36 cellular contexts compared by ENCODE assay signal in genomic region chr3:26628915-26629314, GRCh38. TPM values are rescaled to one million over a fixed set of nuclear protein-coding genes. Genes with fewer than 3 reads are reported as not detected.
"Had no signal": no experiment of that assay in that cellular context is flagged by ENCODE, and none has a peak within 500 bp of the region (broad histone marks: within the 10 kb centered on the region; RNA-seq: fewer than 3 reads in every experiment).

No MANE protein-coding gene starts in this region.

- H3K4me3 Mint-ChIP-seq: activated B cell treated with CpG ODN at 0.5 μM for 24 hours; activated CD4-positive, alpha-beta memory T cell treated with anti-CD3 and anti-CD28 coated beads for 36 hours; activated CD4-positive, alpha-beta T cell treated with anti-CD3 and anti-CD28 coated beads, Interleukin-2, amount 10 ng/mL, durations not matched to agents 24 days and 14 days; activated CD8-positive, alpha-beta T cell treated with anti-CD3 and anti-CD28 coated beads for 36 hours; activated naive CD4-positive, alpha-beta T cell treated with anti-CD3 and anti-CD28 coated beads for 36 hours; activated naive CD8-positive, alpha-beta T cell treated with anti-CD3 and anti-CD28 coated beads for 36 hours; activated T-cell treated with anti-CD3 and anti-CD28 coated beads, Interleukin-2, amount 50 U/mL, for 4 hours; activated T-cell treated with anti-CD3 and anti-CD28 coated beads, Interleukin-2, amount 50 U/mL, for 72 hours; activated T-helper 1 cell treated with anti-CD3 and anti-CD28 coated beads, Interleukin-12 subunit alpha, Interleukin-12 subunit beta, Interleukin-2, Interleukin-4 antibody, amounts not matched to agents 30 ng/mL and 10 ng/mL and 1 ng/mL, durations not matched to agents 14 hours and 24 hours and 36 hours; activated T-helper 17 cell treated with anti-CD3 and anti-CD28 coated beads, Interleukin-2, amount 50 U/mL, for 72 hours; T-helper 1 cell treated with Interleukin-12 subunit alpha and Interleukin-12 subunit beta and Interleukin-4 antibody, amounts not matched to agents 30 μg/mL and 1 μg/mL, for 36 hours; T-helper 2 cell treated with Interferon-gamma antibody and Interleukin-4, amounts not matched to agents 5 μg/mL and 100 μg/mL, for 36 hours had no signal

- ATAC-seq: activated CD8-positive, alpha-beta T cell treated with anti-CD3 and anti-CD28 coated beads for 36 hours; activated naive CD4-positive, alpha-beta T cell treated with anti-CD3 and anti-CD28 coated beads, Interleukin-2, amount 50 U/mL, for 72 hours; activated T-cell treated with anti-CD3 and anti-CD28 coated beads, Interleukin-2, amount 50 U/mL, for 4 hours; activated T-cell treated with anti-CD3 and anti-CD28 coated beads, Interleukin-2, amount 50 U/mL, for 72 hours; activated T-helper 17 cell treated with anti-CD3 and anti-CD28 coated beads, Interleukin-2, amount 50 U/mL, for 72 hours had no signal

- H3K27ac ChIP-seq: adrenal gland, brain microvascular endothelial cell, breast epithelium, VCaP had no signal

- H3K4me1 ChIP-seq: adrenal gland, breast epithelium had no signal

- H3K9me3 ChIP-seq: adrenal gland, breast epithelium had no signal

- H3K4me3 ChIP-seq: adrenal gland, breast epithelium had no signal

- H3K36me3 Mint-ChIP-seq: activated CD4-positive, alpha-beta memory T cell treated with anti-CD3 and anti-CD28 coated beads for 36 hours; activated naive CD8-positive, alpha-beta T cell treated with anti-CD3 and anti-CD28 coated beads for 36 hours had no signal

- H3K9me3 Mint-ChIP-seq: activated B cell treated with CpG ODN at 0.5 μM for 24 hours; activated CD4-positive, alpha-beta memory T cell treated with anti-CD3 and anti-CD28 coated beads for 36 hours; activated CD4-positive, alpha-beta T cell treated with anti-CD3 and anti-CD28 coated beads, Interleukin-2, amount 10 ng/mL, durations not matched to agents 24 days and 14 days; activated CD8-positive, alpha-beta T cell treated with anti-CD3 and anti-CD28 coated beads for 36 hours; activated naive CD4-positive, alpha-beta T cell treated with anti-CD3 and anti-CD28 coated beads for 36 hours; activated naive CD8-positive, alpha-beta T cell treated with anti-CD3 and anti-CD28 coated beads for 36 hours; activated T-cell treated with anti-CD3 and anti-CD28 coated beads, Interleukin-2, amount 50 U/mL, for 4 hours; activated T-helper 1 cell treated with anti-CD3 and anti-CD28 coated beads, Interleukin-12 subunit alpha, Interleukin-12 subunit beta, Interleukin-2, Interleukin-4 antibody, amounts not matched to agents 30 ng/mL and 10 ng/mL and 1 ng/mL, durations not matched to agents 14 hours and 24 hours and 36 hours; activated T-helper 17 cell treated with anti-CD3 and anti-CD28 coated beads, Interleukin-2, amount 50 U/mL, for 72 hours; T-helper 2 cell treated with Interferon-gamma antibody and Interleukin-4, amounts not matched to agents 5 μg/mL and 100 μg/mL, for 36 hours had no signal

- H3K36me3 ChIP-seq: adrenal gland, brain microvascular endothelial cell, breast epithelium had no signal

- H3K27ac Mint-ChIP-seq: activated B cell treated with CpG ODN at 0.5 μM for 24 hours; activated CD4-positive, alpha-beta memory T cell treated with anti-CD3 and anti-CD28 coated beads for 36 hours; activated CD4-positive, alpha-beta T cell treated with anti-CD3 and anti-CD28 coated beads, Interleukin-2, amount 10 ng/mL, durations not matched to agents 24 days and 14 days; activated CD8-positive, alpha-beta T cell treated with anti-CD3 and anti-CD28 coated beads for 36 hours; activated naive CD4-positive, alpha-beta T cell treated with anti-CD3 and anti-CD28 coated beads for 36 hours; activated naive CD4-positive, alpha-beta T cell treated with anti-CD3 and anti-CD28 coated beads, Interleukin-2, amount 50 U/mL, for 72 hours; activated naive CD8-positive, alpha-beta T cell treated with anti-CD3 and anti-CD28 coated beads for 36 hours; activated T-cell treated with anti-CD3 and anti-CD28 coated beads, Interleukin-2, amount 50 U/mL, for 72 hours; activated T-helper 1 cell treated with anti-CD3 and anti-CD28 coated beads, Interleukin-12 subunit alpha, Interleukin-12 subunit beta, Interleukin-2, Interleukin-4 antibody, amounts not matched to agents 30 ng/mL and 10 ng/mL and 1 ng/mL, durations not matched to agents 14 hours and 24 hours and 36 hours; activated T-helper 17 cell treated with anti-CD3 and anti-CD28 coated beads, Interleukin-2, amount 50 U/mL, for 72 hours; T-helper 1 cell treated with Interleukin-12 subunit alpha and Interleukin-12 subunit beta and Interleukin-4 antibody, amounts not matched to agents 30 μg/mL and 1 μg/mL, for 36 hours; T-helper 2 cell treated with Interferon-gamma antibody and Interleukin-4, amounts not matched to agents 5 μg/mL and 100 μg/mL, for 36 hours had no signal

- DNase-seq: activated B cell treated with CpG ODN at 0.5 μM for 24 hours; activated CD4-positive, alpha-beta memory T cell treated with anti-CD3 and anti-CD28 coated beads for 36 hours; activated CD4-positive, alpha-beta T cell treated with anti-CD3 and anti-CD28 coated beads for 4 hours; activated CD4-positive, alpha-beta T cell treated with anti-CD3 and anti-CD28 coated beads, Interleukin-2, amount 10 ng/mL, durations not matched to agents 24 days and 14 days; activated CD4-positive, alpha-beta T cell treated with anti-CD3 and anti-CD28 coated beads, Interleukin-2, amount 50 U/mL, for 1 hour; activated CD4-positive, alpha-beta T cell treated with anti-CD3 and anti-CD28 coated beads, Interleukin-2, amount 50 U/mL, for 4 hours; activated CD4-positive, CD25-positive, alpha-beta regulatory T cell treated with anti-CD3 and anti-CD28 coated beads, Interleukin-2, amount 50 U/mL, for 72 hours; activated CD8-positive, alpha-beta memory T cell treated with anti-CD3 and anti-CD28 coated beads, Interleukin-2, amount 50 U/mL, for 4 hours; activated CD8-positive, alpha-beta T cell treated with anti-CD3 and anti-CD28 coated beads for 36 hours; activated effector memory CD4-positive, alpha-beta T cell treated with anti-CD3 and anti-CD28 coated beads, Interleukin-2, amount 50 U/mL, for 16 hours; activated gamma-delta T cell treated with Interleukin-2 at 50 U/mL for 16 hours; activated naive CD4-positive, alpha-beta T cell; activated naive CD4-positive, alpha-beta T cell treated with anti-CD3 and anti-CD28 coated beads for 36 hours; activated naive CD4-positive, alpha-beta T cell treated with anti-CD3 and anti-CD28 coated beads, Interleukin-2, amount 50 U/mL, for 16 hours; activated naive CD8-positive, alpha-beta T cell treated with anti-CD3 and anti-CD28 coated beads for 36 hours; activated T-cell treated with anti-CD3 and anti-CD28 coated beads for 4 hours; activated T-cell treated with anti-CD3 and anti-CD28 coated beads, Interleukin-2, amount 50 U/mL, for 1 hour; activated T-cell treated with anti-CD3 and anti-CD28 coated beads, Interleukin-2, amount 50 U/mL, for 4 hours; activated T-cell treated with anti-CD3 and anti-CD28 coated beads, Interleukin-2, amount 50 U/mL, for 72 hours; adrenal gland; amniotic stem cell; aorta; brain microvascular endothelial cell; central memory CD4-positive, alpha-beta T cell; T-helper 1 cell; T-helper 2 cell; T-helper 9 cell had no signal

- FAIRE-seq: TTC549 had no signal

- H3K4me1 Mint-ChIP-seq: activated B cell treated with CpG ODN at 0.5 μM for 24 hours; activated CD4-positive, alpha-beta T cell treated with anti-CD3 and anti-CD28 coated beads, Interleukin-2, amount 10 ng/mL, durations not matched to agents 24 days and 14 days; activated naive CD8-positive, alpha-beta T cell treated with anti-CD3 and anti-CD28 coated beads for 36 hours; activated T-helper 17 cell treated with anti-CD3 and anti-CD28 coated beads, Interleukin-2, amount 50 U/mL, for 72 hours had no signal

- H3K27me3 ChIP-seq: adrenal gland had no signal

RNA-seq across cellular contexts. Expression of gene LRRC3B, which starts 6.3 kb away (rescaled TPM):
- total RNA-seq: activated B cell treated with CpG ODN at 0.5 μM for 24 hours; activated CD4-positive, alpha-beta memory T cell treated with anti-CD3 and anti-CD28 coated beads for 36 hours; activated CD4-positive, alpha-beta T cell treated with anti-CD3 and anti-CD28 coated beads, Interleukin-2, amount 10 ng/mL, durations not matched to agents 24 days and 14 days; activated CD8-positive, alpha-beta memory T cell treated with anti-CD3 and anti-CD28 coated beads for 36 hours; activated CD8-positive, alpha-beta T cell treated with anti-CD3 and anti-CD28 coated beads for 36 hours; activated naive CD4-positive, alpha-beta T cell treated with anti-CD3 and anti-CD28 coated beads for 36 hours; activated naive CD4-positive, alpha-beta T cell treated with anti-CD3 and anti-CD28 coated beads, Interleukin-2, amount 50 U/mL, for 72 hours; activated naive CD8-positive, alpha-beta T cell treated with anti-CD3 and anti-CD28 coated beads for 36 hours; activated T-cell treated with anti-CD3 and anti-CD28 coated beads, Interleukin-2, amount 50 U/mL, for 4 hours; activated T-cell treated with anti-CD3 and anti-CD28 coated beads, Interleukin-2, amount 50 U/mL, for 72 hours; activated T-helper 1 cell treated with anti-CD3 and anti-CD28 coated beads, Interleukin-12 subunit alpha, Interleukin-12 subunit beta, Interleukin-2, Interleukin-4 antibody, amounts not matched to agents 30 ng/mL and 10 ng/mL and 1 ng/mL, durations not matched to agents 14 hours and 24 hours and 36 hours had no signal
- polyA plus RNA-seq: aorta had no signal
